Comparison of ENCODE assay signal across 18 cellular contexts in genomic region chr18:8783335-8783993, GRCh38.
"Had no signal": no experiment of that assay in that cellular context is flagged by ENCODE, and none has a peak within 500 bp of the region (broad histone marks: within the 10 kb centered on the region; RNA-seq: fewer than 3 reads in every experiment).

No MANE protein-coding gene starts in this region.

- ATAC-seq: activated naive CD8-positive, alpha-beta T cell treated with anti-CD3 and anti-CD28 coated beads, Interleukin-2, amount 50 U/mL, for 24 hours; heart right ventricle; left lung; naive thymus-derived CD4-positive, alpha-beta T cell; pancreas; psoas muscle had no signal

- DNase-seq: activated B cell treated with CpG ODN at 0.5 μM for 24 hours; activated CD4-positive, alpha-beta T cell treated with anti-CD3 and anti-CD28 coated beads for 4 hours; activated CD4-positive, alpha-beta T cell treated with anti-CD3 and anti-CD28 coated beads, Interleukin-2, amount 50 U/mL, for 48 hours; activated gamma-delta T cell; activated naive CD4-positive, alpha-beta T cell treated with anti-CD3 and anti-CD28 coated beads, Interleukin-2, amount 50 U/mL, for 16 hours; activated naive CD8-positive, alpha-beta T cell treated with anti-CD3 and anti-CD28 coated beads, Interleukin-2, amount 50 U/mL, for 24 hours; activated T-cell treated with anti-CD3 and anti-CD28 coated beads for 4 hours; effector CD4-positive, alpha-beta T cell; heart right ventricle; kidney glomerular epithelial cell; left lung; naive thymus-derived CD4-positive, alpha-beta T cell; psoas muscle; spleen; stimulated activated CD4-positive, alpha-beta T cell treated with anti-CD3 and anti-CD28 coated beads, Interleukin-4, amount 100 ng/mL, for 24 hours; stimulated activated naive CD4-positive, alpha-beta T cell treated with Interleukin-2 at 50 U/mL for 16 hours; T-helper 9 cell had no signal
